23 cellular contexts compared by ENCODE assay signal in genomic region chr7:155785536-155785935, GRCh38. TPM values are rescaled to one million over a fixed set of nuclear protein-coding genes. Genes with fewer than 3 reads are reported as not detected.
A peak's percentile ranks its signal among the peaks of the same experiment; 100 is the strongest.
DNase-seq lines count a peak whose midpoint lies in the region; ATAC-seq and TF ChIP-seq lines count a peak whose summit lies in the region.
"Had no signal": no experiment of that assay in that cellular context is flagged by ENCODE, and none has a peak within 500 bp of the region (broad histone marks: within the 10 kb centered on the region; RNA-seq: fewer than 3 reads in every experiment).

No MANE protein-coding gene starts in this region.

- no peaks in the 10 kb centered on the region for H3K9me2 ChIP-seq in PC-3 (replicated peaks; ENCODE audit: low read length)

- CTCF ChIA-PET in PC-3 (lab: Charles Lee): no interaction called here

- no peak overlapping the region for H3K27ac ChIP-seq in PC-3 (ENCODE audit: low read length)
- H3K27ac ChIP-seq: A549, BLaER1, cardiac muscle cell, heart right ventricle, upper lobe of right lung, VCaP had no signal

- H3K36me3 ChIP-seq in PC-3 (ENCODE audit: low read depth, low read length): no peaks in the 10 kb centered on the region
- H3K36me3 ChIP-seq: cardiac muscle cell had no signal

- H3K4me2 ChIP-seq in PC-3 (ENCODE audit: low read length): no peak overlapping the region
- H3K4me2 ChIP-seq: A549, BLaER1 had no signal

- H3K27me3 ChIP-seq in PC-3 (ENCODE audit: low read length): no peaks in the 10 kb centered on the region
- H3K27me3 ChIP-seq: upper lobe of right lung had no signal

- peak; percentile 37 for ATAC-seq in PC-3
- no peak for ATAC-seq in left ventricle myocardium superior
- ATAC-seq in HG03095 (IDR thresholded peaks at IDR 0.05; ENCODE audit: unreplicated experiment): no peak
- ATAC-seq: A549, heart right ventricle, upper lobe of right lung had no signal

- H4K20me1 ChIP-seq in PC-3 (ENCODE audit: low read length): no peaks in the 10 kb centered on the region

- H3K79me2 ChIP-seq in PC-3 (ENCODE audit: low read length): no peaks in the 10 kb centered on the region

- H3K9me3 ChIP-seq in PC-3 (ENCODE audit: low read length): no peaks in the 10 kb centered on the region
- H3K9me3 ChIP-seq: A549, heart right ventricle, upper lobe of right lung had no signal

- in situ Hi-C loops in ACHN (cut with HindIII; ENCODE audit: low pct_ligation_motif_present, low pct_unique_long_range_greater_than_20kb, low sequenced_read_pairs): no loop called here

- no peaks in the 10 kb centered on the region for H3K4me1 ChIP-seq in PC-3 (ENCODE audit: insufficient read depth, low read length)
- H3K4me1 ChIP-seq: A549, upper lobe of right lung had no signal

- DNase-seq in ACHN (peak; percentile 47), PC-3 (peak; percentile 36), choroid plexus epithelial cell (ENCODE audit: low read depth) (peak; percentile 30), iris pigment epithelial cell (ENCODE audit: low read depth) (peak; percentile 68), left ventricle myocardium superior (no peak), superior temporal gyrus (ENCODE audit: extremely low spot score) (no peak), T-helper 1 cell (no peak)
- DNase-seq: activated CD4-positive, alpha-beta T cell treated with anti-CD3 and anti-CD28 coated beads, Interleukin-2, amount 50 U/mL, for 1 hour; activated CD8-positive, alpha-beta memory T cell treated with anti-CD3 and anti-CD28 coated beads, Interleukin-2, amount 50 U/mL, for 4 hours; Calu3; effector CD4-positive, alpha-beta T cell; heart right ventricle; NCI-H2171 treated with DMSO at 0.1 percent for 48 hours; NCI-H748 treated with DMSO at 0.1 percent for 48 hours; retina; SIG-M5; upper lobe of right lung had no signal

- POLR2A ChIA-PET in PC-3 (lab: Charles Lee; ENCODE audit: unreplicated experiment): no interaction called here

- intact Hi-C loops in PC-3 (cut with micrococcal nuclease) (no loop called here), left ventricle myocardium superior (cut with micrococcal nuclease) (no loop called here)

- TF ChIP-seq CTCF in PC-3 (conservative IDR thresholded peaks at IDR 0.05; ENCODE audit: low read depth, low read length): no peak
- TF ChIP-seq CTCF in choroid plexus epithelial cell (conservative IDR thresholded peaks at IDR 0.05; ENCODE audit: low read depth, low read length): no peak

- no peaks in the 10 kb centered on the region for H3F3A ChIP-seq in PC-3 (ENCODE audit: low read length, unreplicated experiment)

- H3K9ac ChIP-seq in PC-3 (ENCODE audit: low read length): no peak overlapping the region
- H3K9ac ChIP-seq: BLaER1 had no signal

- no peak overlapping the region for H2AFZ ChIP-seq in PC-3 (ENCODE audit: low read length)

- H3K4me3 ChIP-seq in PC-3 (ENCODE audit: low read length) (no peak overlapping the region), choroid plexus epithelial cell (ENCODE audit: low read depth, low read length) (no peak overlapping the region)
- H3K4me3 ChIP-seq: A549, BLaER1, cardiac muscle cell, heart right ventricle, upper lobe of right lung had no signal

- no TSS peak for BruUV-seq in PC-3 (replicated peaks; lab: Mats Ljungman, UMichigan)

RNA-seq across cellular contexts. Expression of gene SHH, which starts 26.7 kb away (rescaled TPM):
- total RNA-seq in PC-3 (2014; rRNA removed): 0.11 and 0.12 TPM in 2 replicates
- total RNA-seq in left ventricle myocardium superior: not detected
- total RNA-seq: cardiac muscle cell, heart right ventricle, lower leg skin had no signal

Comparison
In these comparisons a context has a peak if more than half of its experiments do, and no peak if none do; other contexts are left out.
1. DNase-seq: peak in ACHN (single experiment), PC-3 (single experiment), choroid plexus epithelial cell (single experiment) and iris pigment epithelial cell (single experiment); none in left ventricle myocardium superior (single experiment), superior temporal gyrus (single experiment) and T-helper 1 cell (0 of 5).